Comparison of ENCODE assay signal across 22 cellular contexts in the genomic region with DNA sequence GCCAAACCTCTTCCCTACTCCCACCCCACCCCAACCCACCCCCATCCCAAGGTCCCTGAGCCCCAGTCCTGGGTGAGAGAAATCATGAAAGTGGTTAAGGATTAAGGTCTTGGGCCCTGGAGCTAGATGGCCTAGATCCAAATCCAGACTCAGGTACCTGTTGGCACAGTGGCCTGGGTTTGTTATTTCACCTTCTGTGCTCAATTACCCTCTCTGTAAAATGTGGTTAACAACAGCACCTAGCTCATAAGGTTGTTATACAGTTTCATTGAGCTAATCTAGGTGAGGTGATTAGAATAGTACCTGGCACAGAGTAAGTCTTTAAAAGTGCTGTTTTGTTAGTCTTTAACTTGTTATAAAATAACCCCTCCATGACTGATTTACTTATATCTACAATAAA.
"Had no signal": no experiment of that assay in that cellular context is flagged by ENCODE, and none has a peak within 500 bp of the region (broad histone marks: within the 10 kb centered on the region; RNA-seq: fewer than 3 reads in every experiment).

No MANE protein-coding gene starts in this region.

- H3K4me3 ChIP-seq: colonic mucosa, heart left ventricle, ovary, right lobe of liver, tibial nerve, upper lobe of right lung, vagina had no signal

- H3K27ac ChIP-seq: colonic mucosa, heart left ventricle, neutrophil, ovary, right lobe of liver, tibial nerve, upper lobe of right lung, vagina had no signal

- ATAC-seq: heart left ventricle; left lobe of liver; naive thymus-derived CD8-positive, alpha-beta T cell; right lobe of liver; stimulated activated memory B cell treated with anti-CD40 and anti-IgM and Interleukin-4, amounts not matched to agents 10 μg/mL and 1 μg/mL and 100 μg/mL, for 72 hours; upper lobe of right lung had no signal

- H3K9me3 ChIP-seq: colonic mucosa, heart left ventricle, neutrophil, ovary, right lobe of liver, tibial nerve, upper lobe of right lung, vagina had no signal

- H3K4me3 Mint-ChIP-seq: naive thymus-derived CD8-positive, alpha-beta T cell; stimulated activated memory B cell treated with anti-CD40 and anti-IgM and Interleukin-4, amounts not matched to agents 10 μg/mL and 1 μg/mL and 100 μg/mL, for 72 hours; stimulated activated naive CD8-positive, alpha-beta T cell treated with anti-CD3 and anti-CD28 coated beads, Interleukin-15, Interleukin-2, amounts not matched to agents 100 ng/mL and 50 ng/mL, for 24 hours had no signal

- H3K27me3 ChIP-seq: colonic mucosa, heart left ventricle, neutrophil, ovary, right lobe of liver, tibial nerve, upper lobe of right lung, vagina had no signal

- H3K9me3 Mint-ChIP-seq: naive thymus-derived CD8-positive, alpha-beta T cell; stimulated activated memory B cell treated with anti-CD40 and anti-IgM and Interleukin-4, amounts not matched to agents 10 μg/mL and 1 μg/mL and 100 μg/mL, for 72 hours; stimulated activated naive CD8-positive, alpha-beta T cell treated with anti-CD3 and anti-CD28 coated beads, Interleukin-15, Interleukin-2, amounts not matched to agents 100 ng/mL and 50 ng/mL, for 24 hours had no signal

- H3K27ac Mint-ChIP-seq: progenitor cell of endocrine pancreas; stimulated activated memory B cell treated with anti-CD40 and anti-IgM and Interleukin-4, amounts not matched to agents 10 μg/mL and 1 μg/mL and 100 μg/mL, for 72 hours; stimulated activated naive CD8-positive, alpha-beta T cell treated with anti-CD3 and anti-CD28 coated beads, Interleukin-15, Interleukin-2, amounts not matched to agents 100 ng/mL and 50 ng/mL, for 24 hours had no signal

- H3K36me3 ChIP-seq: colonic mucosa, neutrophil, ovary, right lobe of liver, upper lobe of right lung, vagina had no signal

- DNase-seq: colonic mucosa; dermis blood vessel endothelial cell; erythroblast; heart left ventricle; hippocampal formation; kidney glomerular epithelial cell; mammary epithelial cell; naive thymus-derived CD8-positive, alpha-beta T cell; ovary; retina; right lobe of liver; stimulated activated CD4-positive, alpha-beta T cell treated with anti-CD3 and anti-CD28 coated beads, Interleukin-15, amount 100 ng/mL, for 24 hours; stimulated activated CD4-positive, alpha-beta T cell treated with anti-CD3 and anti-CD28 coated beads, Interleukin-1b, Interleukin-23, amount 100 ng/mL, for 48 hours; stimulated activated CD4-positive, alpha-beta T cell treated with anti-CD3 and anti-CD28 coated beads, Interleukin-4, amount 100 ng/mL, for 24 hours; upper lobe of right lung had no signal

- H3K4me1 ChIP-seq: colonic mucosa, upper lobe of right lung had no signal

- H3K27me3 Mint-ChIP-seq: naive thymus-derived CD8-positive, alpha-beta T cell; progenitor cell of endocrine pancreas; stimulated activated memory B cell treated with anti-CD40 and anti-IgM and Interleukin-4, amounts not matched to agents 10 μg/mL and 1 μg/mL and 100 μg/mL, for 72 hours; stimulated activated naive CD8-positive, alpha-beta T cell treated with anti-CD3 and anti-CD28 coated beads, Interleukin-15, Interleukin-2, amounts not matched to agents 100 ng/mL and 50 ng/mL, for 24 hours had no signal
